Comparison of ENCODE assay signal across 15 cellular contexts in the genomic region with DNA sequence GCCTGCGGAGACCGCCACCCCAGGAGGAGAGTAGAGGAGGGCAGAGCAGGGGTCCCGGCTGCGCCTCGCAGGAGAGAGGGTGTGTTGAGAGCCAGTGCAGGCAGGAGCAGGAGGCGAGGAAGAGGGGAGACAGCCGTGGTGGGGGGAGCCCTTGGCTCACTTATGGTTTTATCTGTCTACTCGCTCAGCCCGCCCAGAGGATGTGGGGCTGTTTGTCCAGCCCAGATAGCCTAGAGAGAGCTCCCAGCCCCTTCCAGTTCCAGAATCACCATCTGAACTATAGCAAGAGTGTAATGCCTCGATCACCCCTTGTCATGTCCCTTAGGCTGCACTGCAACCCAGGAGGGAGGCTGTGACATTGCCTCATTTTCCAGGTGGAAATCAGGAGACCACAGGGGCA. TPM values are rescaled to one million over a fixed set of nuclear protein-coding genes. Genes with fewer than 3 reads are reported as not detected.
A peak's percentile ranks its signal among the peaks of the same experiment; 100 is the strongest.
DNase-seq lines count a peak whose midpoint lies in the region; ATAC-seq and TF ChIP-seq lines count a peak whose summit lies in the region.
"Had no signal": no experiment of that assay in that cellular context is flagged by ENCODE, and none has a peak within 500 bp of the region (broad histone marks: within the 10 kb centered on the region; RNA-seq: fewer than 3 reads in every experiment).

No MANE protein-coding gene starts in this region.

- H3K27me3 ChIP-seq in SJCRH30: no peaks in the 10 kb centered on the region
- H3K27me3 ChIP-seq: BE2C had no signal

- ATAC-seq in GM21576 (IDR thresholded peaks at IDR 0.05; ENCODE audit: unreplicated experiment) (no peak), HG03175 (IDR thresholded peaks at IDR 0.05; ENCODE audit: unreplicated experiment) (no peak), HG03108 (IDR thresholded peaks at IDR 0.05; ENCODE audit: unreplicated experiment) (no peak)
- ATAC-seq: Right ventricle myocardium inferior had no signal

- peaks cover 29% of the 10 kb centered on the region for H3K4me1 ChIP-seq in SJCRH30
- H3K4me1 ChIP-seq: BE2C had no signal

- no peaks in the 10 kb centered on the region for H3K36me3 ChIP-seq in SJCRH30
- H3K36me3 ChIP-seq: BE2C had no signal

- H3K27me3 Mint-ChIP-seq in brain: peaks cover 9% of the 10 kb centered on the region
- H3K27me3 Mint-ChIP-seq in nephron (ENCODE audit: low read depth): peaks cover 4% of the 10 kb centered on the region
- H3K27me3 Mint-ChIP-seq in activated T-cell treated with anti-CD3 and anti-CD28 coated beads, Interleukin-2, amount 50 U/mL, for 24 hours: no peaks in the 10 kb centered on the region
- H3K27me3 Mint-ChIP-seq: CD4-positive, CD25-positive, alpha-beta regulatory T cell had no signal

- H3K27ac Mint-ChIP-seq in brain: peak overlapping the region in 3 of 5 experiments; percentile 85 to 91 (median 86)
- peak overlapping the region; percentile 72 to 93 (median 91) for H3K27ac Mint-ChIP-seq in nephron
- no peak overlapping the region for H3K27ac Mint-ChIP-seq in activated T-cell treated with anti-CD3 and anti-CD28 coated beads, Interleukin-2, amount 50 U/mL, for 24 hours

- DNase-seq in CMK (ENCODE audit: low read depth) (peak; percentile 33), SJCRH30 (no peak)
- DNase-seq in activated T-cell treated with anti-CD3 and anti-CD28 coated beads, Interleukin-2, amount 50 U/mL, for 24 hours: no peak
- DNase-seq: BE2C; CD4-positive, CD25-positive, alpha-beta regulatory T cell; NCI-H1092 treated with DMSO at 0.1 percent for 48 hours; NCI-H2081; NCI-H446; NK-92 treated with Interleukin-12 subunit alpha and Interleukin-12 subunit beta, amount 100 ng/mL, for 24 hours had no signal

- H3K9me3 ChIP-seq in SJCRH30 (replicated peaks): no peaks in the 10 kb centered on the region
- H3K9me3 ChIP-seq: BE2C had no signal

- H3K9me3 Mint-ChIP-seq in brain: no peaks in the 10 kb centered on the region
- no peaks in the 10 kb centered on the region for H3K9me3 Mint-ChIP-seq in nephron
- no peaks in the 10 kb centered on the region for H3K9me3 Mint-ChIP-seq in activated T-cell treated with anti-CD3 and anti-CD28 coated beads, Interleukin-2, amount 50 U/mL, for 24 hours
- H3K9me3 Mint-ChIP-seq: CD4-positive, CD25-positive, alpha-beta regulatory T cell had no signal

- no peak overlapping the region for H3K4me3 Mint-ChIP-seq in brain
- H3K4me3 Mint-ChIP-seq in nephron: no peak overlapping the region
- no peak overlapping the region for H3K4me3 Mint-ChIP-seq in activated T-cell treated with anti-CD3 and anti-CD28 coated beads, Interleukin-2, amount 50 U/mL, for 24 hours
- H3K4me3 Mint-ChIP-seq: CD4-positive, CD25-positive, alpha-beta regulatory T cell had no signal

- no peak overlapping the region for H3K4me3 ChIP-seq in SJCRH30

- H3K36me3 Mint-ChIP-seq in brain (peaks cover 6% of the 10 kb centered on the region), nephron (ENCODE audit: low read depth) (no peaks in the 10 kb centered on the region)
- H3K36me3 Mint-ChIP-seq in activated T-cell treated with anti-CD3 and anti-CD28 coated beads, Interleukin-2, amount 50 U/mL, for 24 hours (ENCODE audit: low read depth): no peaks in the 10 kb centered on the region

- H3K4me1 Mint-ChIP-seq in brain: peaks cover 87% of the 10 kb centered on the region
- H3K4me1 Mint-ChIP-seq in nephron: peaks cover 51% of the 10 kb centered on the region
- no peaks in the 10 kb centered on the region for H3K4me1 Mint-ChIP-seq in activated T-cell treated with anti-CD3 and anti-CD28 coated beads, Interleukin-2, amount 50 U/mL, for 24 hours (ENCODE audit: low read depth)

- no peak for TF ChIP-seq CTCF in brain (conservative IDR thresholded peaks at IDR 0.05)
- TF ChIP-seq CTCF in nephron (IDR thresholded peaks at IDR 0.05; ENCODE audit: unreplicated experiment in 3 of 3): no peak

- H3K27ac ChIP-seq in SJCRH30: peak overlapping the region; percentile 75

RNA-seq across cellular contexts. Expression of a gene that starts 26.7 kb away (rescaled TPM):
- total RNA-seq in SJCRH30 (2014; rRNA removed; shearing (Covaris generic)): 1.6 and 1.8 TPM in 2 replicates
- polyA plus RNA-seq in brain (ENCODE audit: insufficient read depth, low read depth, low replicate concordance): 7.7 TPM

RNA-seq across cellular contexts. Expression of a gene that starts 51.0 kb away (rescaled TPM):
- 0.02 and 0.18 TPM in 2 replicates for total RNA-seq in SJCRH30 (2014; rRNA removed; shearing (Covaris generic))
- 5.9 TPM for polyA plus RNA-seq in brain (ENCODE audit: insufficient read depth, low read depth, low replicate concordance)
